In the genomic region with DNA sequence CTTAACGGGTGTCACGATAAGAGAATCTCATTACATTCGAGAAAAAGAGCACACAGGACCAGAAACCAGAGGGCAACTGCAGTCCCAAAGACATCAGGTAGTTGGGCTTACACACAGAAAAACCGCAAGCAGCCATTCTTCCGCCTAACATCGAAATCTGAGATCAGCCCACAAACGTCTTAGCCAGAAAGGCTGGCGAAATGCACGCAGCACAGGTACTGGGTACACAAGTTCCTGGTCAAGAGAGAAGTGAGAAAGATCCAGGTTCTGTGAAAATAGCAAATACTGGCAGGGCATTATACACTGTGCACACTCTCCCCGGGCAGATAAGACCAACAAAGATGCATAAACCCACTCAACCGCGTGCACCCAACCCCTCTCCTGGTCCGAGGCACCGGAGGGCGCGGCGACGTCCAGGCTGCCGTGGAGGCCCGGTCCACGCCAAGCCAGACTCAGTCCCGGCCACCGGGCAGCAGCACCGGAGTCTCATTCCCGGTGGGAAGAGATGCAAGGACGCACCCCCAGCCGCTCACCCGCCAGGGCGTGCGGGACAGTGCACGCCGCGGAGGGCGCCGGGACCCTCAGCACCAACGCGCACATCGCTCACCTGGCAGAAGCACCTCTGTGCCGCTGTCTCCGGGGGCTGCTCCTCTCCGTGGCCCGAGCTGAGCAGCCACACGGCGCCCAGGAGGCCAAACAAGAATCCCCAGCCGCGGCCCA, we compare ENCODE assay signal across 1 cellular context.
TF ChIP-seq lines count a peak whose summit lies in the region.

No MANE protein-coding gene starts in this region.

TF ChIP-seq in HepG2, 621 proteins besides CTCF, POLR2A, EP300 and RAD21 (continued from another document and continues in another):
- TF ChIP-seq, protein P1, sequence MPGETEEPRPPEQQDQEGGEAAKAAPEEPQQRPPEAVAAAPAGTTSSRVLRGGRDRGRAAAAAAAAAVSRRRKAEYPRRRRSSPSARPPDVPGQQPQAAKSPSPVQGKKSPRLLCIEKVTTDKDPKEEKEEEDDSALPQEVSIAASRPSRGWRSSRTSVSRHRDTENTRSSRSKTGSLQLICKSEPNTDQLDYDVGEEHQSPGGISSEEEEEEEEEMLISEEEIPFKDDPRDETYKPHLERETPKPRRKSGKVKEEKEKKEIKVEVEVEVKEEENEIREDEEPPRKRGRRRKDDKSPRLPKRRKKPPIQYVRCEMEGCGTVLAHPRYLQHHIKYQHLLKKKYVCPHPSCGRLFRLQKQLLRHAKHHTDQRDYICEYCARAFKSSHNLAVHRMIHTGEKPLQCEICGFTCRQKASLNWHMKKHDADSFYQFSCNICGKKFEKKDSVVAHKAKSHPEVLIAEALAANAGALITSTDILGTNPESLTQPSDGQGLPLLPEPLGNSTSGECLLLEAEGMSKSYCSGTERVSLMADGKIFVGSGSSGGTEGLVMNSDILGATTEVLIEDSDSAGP (CRISPR knock-in tag; IDR thresholded peaks at IDR 0.05; ENCODE audit: borderline replicate concordance): peak; percentile 14; the same call in 1 of the 2 replicates
- no peak for TF ChIP-seq ZBTB33 (CRISPR knock-in tag; IDR thresholded peaks at IDR 0.05)
- peak; percentile 49; the same call in 1 of the 2 replicates for TF ChIP-seq TEAD2 (CRISPR knock-in tag; IDR thresholded peaks at IDR 0.05)
- TF ChIP-seq FOXK2 (IDR thresholded peaks at IDR 0.05): no peak
- 0 out of 2 replicates have a peak, but pooled peaks have one; percentile 16 for TF ChIP-seq ZFP37 (CRISPR knock-in tag; IDR thresholded peaks at IDR 0.05; ENCODE audit: borderline replicate concordance)
- 0 out of 2 replicates have a peak, but pooled peaks have one; percentile 20 for TF ChIP-seq ZNF331 (CRISPR knock-in tag; IDR thresholded peaks at IDR 0.05)
- TF ChIP-seq ETV5 (CRISPR knock-in tag; IDR thresholded peaks at IDR 0.05; ENCODE audit: borderline replicate concordance): no peak
- 0 out of 2 replicates have a peak, but pooled peaks have one; percentile 16 for TF ChIP-seq ZNF350 (CRISPR knock-in tag; IDR thresholded peaks at IDR 0.05; ENCODE audit: borderline replicate concordance, low read depth)
- TF ChIP-seq ZFP90 (CRISPR knock-in tag; IDR thresholded peaks at IDR 0.05; ENCODE audit: borderline replicate concordance): 0 out of 2 replicates have a peak, but pooled peaks have one; percentile 12
- TF ChIP-seq ZNF335 (CRISPR knock-in tag; IDR thresholded peaks at IDR 0.05): 0 out of 2 replicates have a peak, but pooled peaks have one; percentile 40
- peak; percentile 90 for TF ChIP-seq ZNF598 (CRISPR knock-in tag; IDR thresholded peaks at IDR 0.05; ENCODE audit: borderline replicate concordance)
- peak; percentile 87 for TF ChIP-seq IKZF4 (CRISPR knock-in tag; IDR thresholded peaks at IDR 0.05; ENCODE audit: borderline replicate concordance, low read depth, not compliant biosample characterization)
- TF ChIP-seq, protein P2, sequence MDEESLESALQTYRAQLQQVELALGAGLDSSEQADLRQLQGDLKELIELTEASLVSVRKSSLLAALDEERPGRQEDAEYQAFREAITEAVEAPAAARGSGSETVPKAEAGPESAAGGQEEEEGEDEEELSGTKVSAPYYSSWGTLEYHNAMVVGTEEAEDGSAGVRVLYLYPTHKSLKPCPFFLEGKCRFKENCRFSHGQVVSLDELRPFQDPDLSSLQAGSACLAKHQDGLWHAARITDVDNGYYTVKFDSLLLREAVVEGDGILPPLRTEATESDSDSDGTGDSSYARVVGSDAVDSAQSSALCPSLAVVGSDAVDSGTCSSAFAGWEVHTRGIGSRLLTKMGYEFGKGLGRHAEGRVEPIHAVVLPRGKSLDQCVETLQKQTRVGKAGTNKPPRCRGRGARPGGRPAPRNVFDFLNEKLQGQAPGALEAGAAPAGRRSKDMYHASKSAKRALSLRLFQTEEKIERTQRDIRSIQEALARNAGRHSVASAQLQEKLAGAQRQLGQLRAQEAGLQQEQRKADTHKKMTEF (CRISPR knock-in tag; IDR thresholded peaks at IDR 0.05): peak; percentile 29; the same call in 1 of the 2 replicates
- TF ChIP-seq TEAD3 (CRISPR knock-in tag; optimal IDR thresholded peaks at IDR 0.05; ENCODE audit: borderline replicate concordance): peak; percentile 12
- TF ChIP-seq NBN (conservative IDR thresholded peaks at IDR 0.05): no peak
- peak; percentile 40; the same call in 1 of the 2 replicates for TF ChIP-seq ZNF274 (CRISPR knock-in tag; IDR thresholded peaks at IDR 0.05)
- peak; percentile 70 for TF ChIP-seq KDM2A (CRISPR knock-in tag; IDR thresholded peaks at IDR 0.05; ENCODE audit: borderline replicate concordance, low read depth)
- peak; percentile 37; the same call in 1 of the 2 replicates for TF ChIP-seq GLI4 (CRISPR knock-in tag; IDR thresholded peaks at IDR 0.05; ENCODE audit: borderline replicate concordance)
- 0 out of 2 replicates have a peak, but pooled peaks have one; percentile 32 for TF ChIP-seq ARID5B (CRISPR knock-in tag; IDR thresholded peaks at IDR 0.05)
- no peak for TF ChIP-seq ZNF230 (CRISPR knock-in tag; IDR thresholded peaks at IDR 0.05)
- peak; percentile 30; the same call in 1 of the 2 replicates for TF ChIP-seq ZNF704 (CRISPR knock-in tag; IDR thresholded peaks at IDR 0.05; ENCODE audit: borderline replicate concordance)
- TF ChIP-seq AGO2 (optimal IDR thresholded peaks at IDR 0.05; ENCODE audit: low read depth, low read length): peak; percentile 78
- no peak for TF ChIP-seq SNAPC4 (CRISPR knock-in tag; IDR thresholded peaks at IDR 0.05)
- no peak for TF ChIP-seq ZNF556 (CRISPR knock-in tag; IDR thresholded peaks at IDR 0.05; ENCODE audit: borderline replicate concordance)
- TF ChIP-seq ZNF776 (CRISPR knock-in tag; IDR thresholded peaks at IDR 0.05): 0 out of 2 replicates have a peak, but pooled peaks have one; percentile 20
- no peak for TF ChIP-seq HMG20A (CRISPR knock-in tag; IDR thresholded peaks at IDR 0.05; ENCODE audit: borderline replicate concordance)
- TF ChIP-seq HMGXB4 (CRISPR knock-in tag; IDR thresholded peaks at IDR 0.05; ENCODE audit: borderline replicate concordance in 1 of 2, low read depth in 1 of 2): peak in 1 of 2 experiments; percentile 78; a peak in 2 of 4 replicates
- peak; percentile 45 for TF ChIP-seq HNRNPLL (IDR thresholded peaks at IDR 0.05; ENCODE audit: low read depth, low read length, poor library complexity, severe bottlenecking)
- TF ChIP-seq ZNF30 (CRISPR knock-in tag; IDR thresholded peaks at IDR 0.05): peak; percentile 20; the same call in 1 of the 2 replicates
- TF ChIP-seq KDM3A (CRISPR knock-in tag; IDR thresholded peaks at IDR 0.05; ENCODE audit: low read depth): peak; percentile 39; the same call in 1 of the 2 replicates
- peak; percentile 52; the same call in 1 of the 2 replicates for TF ChIP-seq POGK (CRISPR knock-in tag; conservative IDR thresholded peaks at IDR 0.05)
- TF ChIP-seq TOPORS (CRISPR knock-in tag; IDR thresholded peaks at IDR 0.05): no peak
- TF ChIP-seq SRSF1 (optimal IDR thresholded peaks at IDR 0.05; ENCODE audit: low read depth, low read length): peak; percentile 73
- TF ChIP-seq BHLHE40 (IDR thresholded peaks at IDR 0.05; ENCODE audit: low read length): no peak
